20 cellular contexts compared by ENCODE assay signal in genomic region chr12:107822356-107822755, GRCh38. TPM values are rescaled to one million over a fixed set of nuclear protein-coding genes. Genes with fewer than 3 reads are reported as not detected.
A peak's percentile ranks its signal among the peaks of the same experiment; 100 is the strongest.
DNase-seq lines count a peak whose midpoint lies in the region; ATAC-seq and TF ChIP-seq lines count a peak whose summit lies in the region.
"Had no signal": no experiment of that assay in that cellular context is flagged by ENCODE, and none has a peak within 500 bp of the region (broad histone marks: within the 10 kb centered on the region; RNA-seq: fewer than 3 reads in every experiment).

No MANE protein-coding gene starts in this region.

- H3K9me3 ChIP-seq in PC-9 (ENCODE audit: insufficient read depth, low read depth) (peaks cover 6% of the 10 kb centered on the region; the same call in 1 of the 2 replicates), iPS-20b (ENCODE audit: insufficient read depth, low read depth, low read length) (peaks cover 27% of the 10 kb centered on the region), testis (no peaks in the 10 kb centered on the region)

- H3K27ac ChIP-seq in PC-9, result no peak overlapping the region
- H3K27ac ChIP-seq in iPS-20b (ENCODE audit: low read length), result no peak overlapping the region
- H3K27ac ChIP-seq in testis, result no peak overlapping the region
- H3K27ac ChIP-seq: C4-2B had no signal

- H3K4me2 ChIP-seq in PC-9, result peak overlapping the region; percentile 36; the same call in 1 of the 2 replicates

- CTCF ChIA-PET in PC-9 (lab: Charles Lee), result no interaction called here

- no peak overlapping the region; the same call in 1 of the 2 replicates for H3K9ac ChIP-seq in iPS-20b (ENCODE audit: low read depth, low read length)

- no peak overlapping the region for H2AFZ ChIP-seq in PC-9

- TF ChIP-seq CTCF in PC-9 (conservative IDR thresholded peaks at IDR 0.05), result no peak
- no peak for TF ChIP-seq CTCF in testis (IDR thresholded peaks at IDR 0.05)

- H3K27me3 ChIP-seq in PC-9 (ENCODE audit: insufficient read depth, low read depth) (peaks cover 37% of the 10 kb centered on the region), iPS-20b (ENCODE audit: insufficient read depth, low read length) (peaks cover 6% of the 10 kb centered on the region; the same call in 1 of the 2 replicates), testis (no peaks in the 10 kb centered on the region)

- intact Hi-C loops in PC-9 (cut with micrococcal nuclease; ENCODE audit: unreplicated experiment), result no loop called here
- intact Hi-C loops in testis (cut with DNase I; ENCODE audit: low total_unique reads), result no loop called here

- BruUV-seq in PC-9 (replicated peaks; lab: Mats Ljungman, UMichigan), result no TSS peak

- DNase-seq in activated CD8-positive, alpha-beta memory T cell treated with anti-CD3 and anti-CD28 coated beads for 24 hours, result peak; percentile 24
- no peak for DNase-seq in activated CD8-positive, alpha-beta memory T cell treated with anti-CD3 and anti-CD28 coated beads, Interleukin-2, amount 50 U/mL, for 4 hours
- DNase-seq in PC-9, result no peak
- peak; percentile 36 for DNase-seq in testis
- DNase-seq: DMS53, Kasumi-1, NCI-H1417 treated with DMSO at 0.1 percent for 48 hours, NCI-H2081, NCI-H2227 treated with DMSO at 0.1 percent for 48 hours, NCI-H524 treated with DMSO at 0.1 percent for 48 hours, SHP77 had no signal

- no peaks in the 10 kb centered on the region for H3K36me3 ChIP-seq in PC-9 (ENCODE audit: low read depth)
- H3K36me3 ChIP-seq in iPS-20b (ENCODE audit: insufficient read depth, low read depth, low read length), result no peaks in the 10 kb centered on the region
- no peaks in the 10 kb centered on the region for H3K36me3 ChIP-seq in testis (ENCODE audit: low read depth, missing control alignments)

- H3K4me1 ChIP-seq in PC-9 (replicated peaks; ENCODE audit: insufficient read depth) (no peaks in the 10 kb centered on the region), iPS-20b (ENCODE audit: insufficient read depth, low read length) (no peaks in the 10 kb centered on the region), testis (no peaks in the 10 kb centered on the region)

- WGBS in testis, 2 donors, result 36 to 43% methylated on average over 8 of the region's 8 CpGs

- H4K20me1 ChIP-seq in PC-9 (ENCODE audit: insufficient read depth), result no peaks in the 10 kb centered on the region

- H3F3A ChIP-seq in PC-9 (ENCODE audit: insufficient read depth, low read depth), result no peaks in the 10 kb centered on the region

- no peak overlapping the region for H3K4me3 ChIP-seq in PC-9
- H3K4me3 ChIP-seq in iPS-20b (ENCODE audit: low read length), result peak overlapping the region; percentile 62; the same call in 1 of the 2 replicates
- H3K4me3 ChIP-seq in testis, result no peak overlapping the region
- H3K4me3 ChIP-seq: GM12878 had no signal

- POLR2A ChIA-PET in PC-9 (lab: Charles Lee; ENCODE audit: unreplicated experiment), result no interaction called here

- H3K79me2 ChIP-seq in PC-9 (ENCODE audit: low read depth), result no peaks in the 10 kb centered on the region

- ATAC-seq in HG02763 (IDR thresholded peaks at IDR 0.05; ENCODE audit: unreplicated experiment) (no peak), GM18520 (IDR thresholded peaks at IDR 0.05; ENCODE audit: unreplicated experiment) (no peak), GM21526 (IDR thresholded peaks at IDR 0.05; ENCODE audit: low FRiP score, unreplicated experiment) (no peak)
- ATAC-seq: GM12878 had no signal

- H3K9me2 ChIP-seq in PC-9 (ENCODE audit: insufficient read depth), result no peaks in the 10 kb centered on the region

- no peak for TF ChIP-seq POLR2A in testis (IDR thresholded peaks at IDR 0.05)

RNA-seq across cellular contexts. Expression of gene ASCL4, which starts 47.9 kb away (rescaled TPM):
- total RNA-seq in PC-9 (2021), result not detected in 2 replicates
- total RNA-seq in testis, result under 1 TPM in 1 of 2 donors, not detected in 1; 0.50 TPM
- 0.13 TPM for polyA plus RNA-seq in testis (ENCODE audit: insufficient read depth, low read depth, low replicate concordance)
- total RNA-seq: A172, G401, GM12878, H4 had no signal
- polyA plus RNA-seq: GM12878 had no signal

Comparison
In these comparisons a context has a peak if more than half of its experiments do, and no peak if none do; other contexts are left out.
1. DNase-seq: peak in activated CD8-positive, alpha-beta memory T cell treated with anti-CD3 and anti-CD28 coated beads for 24 hours (single experiment) and testis (single experiment); none in activated CD8-positive, alpha-beta memory T cell treated with anti-CD3 and anti-CD28 coated beads, Interleukin-2, amount 50 U/mL, for 4 hours (single experiment) and PC-9 (0 of 2).